ENCODE assay signal across 8 cellular contexts in the genomic region with DNA sequence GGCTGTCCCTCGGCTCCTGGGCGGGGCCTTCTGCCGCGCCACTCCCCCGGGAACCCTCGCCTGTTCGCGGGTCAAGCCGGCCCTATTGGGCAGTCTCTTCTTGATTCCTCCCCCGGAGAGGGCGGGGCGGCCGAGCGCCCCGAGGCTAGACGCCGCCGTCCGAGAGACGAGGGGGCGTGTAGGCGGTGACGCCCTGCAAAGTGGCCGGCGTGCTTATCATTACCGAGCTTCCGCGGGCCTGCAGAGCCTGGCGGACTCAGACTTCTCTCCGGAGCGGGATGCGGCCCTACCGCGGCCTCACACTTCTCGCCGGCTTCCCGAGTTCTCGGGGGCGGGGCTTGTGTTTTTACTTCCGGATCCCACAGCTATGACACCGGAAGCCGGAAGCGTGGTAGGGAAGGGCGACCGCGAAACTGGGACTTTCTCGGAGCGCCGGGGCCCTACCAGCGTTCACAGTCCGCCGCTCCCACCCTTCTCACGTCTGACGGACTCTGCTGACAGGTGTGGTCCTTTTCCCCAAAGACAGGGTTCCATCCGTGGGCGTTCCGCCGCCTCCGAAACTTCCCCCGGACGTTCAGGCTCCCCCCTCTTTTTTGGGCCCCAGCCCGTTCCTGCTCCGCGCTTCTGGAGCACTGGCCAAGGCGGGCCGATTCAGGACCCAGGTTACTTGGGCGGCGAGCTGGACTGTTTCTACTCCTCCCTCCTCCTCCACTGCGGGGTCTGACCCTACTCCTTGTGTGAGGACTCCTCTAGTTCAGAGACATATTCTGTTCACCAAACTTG. TPM values are rescaled to one million over a fixed set of nuclear protein-coding genes. Genes with fewer than 3 reads are reported as not detected.
A peak's percentile ranks its signal among the peaks of the same experiment; 100 is the strongest.
DNase-seq lines count a peak whose midpoint lies in the region; ATAC-seq and TF ChIP-seq lines count a peak whose summit lies in the region.

A gene with protein sequence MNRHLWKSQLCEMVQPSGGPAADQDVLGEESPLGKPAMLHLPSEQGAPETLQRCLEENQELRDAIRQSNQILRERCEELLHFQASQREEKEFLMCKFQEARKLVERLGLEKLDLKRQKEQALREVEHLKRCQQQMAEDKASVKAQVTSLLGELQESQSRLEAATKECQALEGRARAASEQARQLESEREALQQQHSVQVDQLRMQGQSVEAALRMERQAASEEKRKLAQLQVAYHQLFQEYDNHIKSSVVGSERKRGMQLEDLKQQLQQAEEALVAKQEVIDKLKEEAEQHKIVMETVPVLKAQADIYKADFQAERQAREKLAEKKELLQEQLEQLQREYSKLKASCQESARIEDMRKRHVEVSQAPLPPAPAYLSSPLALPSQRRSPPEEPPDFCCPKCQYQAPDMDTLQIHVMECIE (plus strand): TSS at position 376 of the 783 bp plus-strand sequence. CDS start 4,383 bp downstream, outside the sequence.

- H3K4me3 Mint-ChIP-seq in Caco-2 (ENCODE audit: unreplicated experiment) (peak within 1 kb of the TSS; percentile 99), endodermal cell (peak within 1 kb of the TSS; percentile 85), mesothelial cell of epicardium (peak within 1 kb of the TSS; percentile 84)

- POLR2A ChIA-PET in Caco-2 (lab: Charles Lee): interaction anchor here (0.6 to 1.2 kb wide), 2 partner anchors 57 to 100 kb away, joined by 3 to 6 read pairs; a partner anchor contains a TSS

- no peaks in the 10 kb centered on the region for H3K9me3 ChIP-seq in Caco-2
- H3K9me3 ChIP-seq in HUES48 (ENCODE audit: control insufficient read depth, insufficient read depth, low read length): peaks cover 32% of the 10 kb centered on the region
- H3K9me3 ChIP-seq in NT2/D1 (ENCODE audit: insufficient read depth, low read length): no peaks in the 10 kb centered on the region
- H3K9me3 ChIP-seq in endodermal cell (ENCODE audit: control insufficient read depth, low read length): no peaks in the 10 kb centered on the region

- peak within 1 kb of the TSS; percentile 96 for H3K27ac ChIP-seq in HUES48 (ENCODE audit: low read depth, low read length)
- peak within 1 kb of the TSS; percentile 78 for H3K27ac ChIP-seq in endodermal cell (ENCODE audit: low read depth, low read length)

- peaks cover 10% of the 10 kb centered on the region for H3K4me1 Mint-ChIP-seq in Caco-2 (ENCODE audit: low read depth, unreplicated experiment)
- H3K4me1 Mint-ChIP-seq in endodermal cell: peaks cover 7% of the 10 kb centered on the region
- H3K4me1 Mint-ChIP-seq in mesothelial cell of epicardium: peaks cover 13% of the 10 kb centered on the region

- H3K27me3 ChIP-seq in Caco-2 (replicated peaks; ENCODE audit: control insufficient read depth, insufficient read depth, low read length) (no peaks in the 10 kb centered on the region), HUES48 (ENCODE audit: control insufficient read depth, insufficient read depth, low read length) (no peaks in the 10 kb centered on the region), NT2/D1 (ENCODE audit: insufficient read depth, insufficient read length) (no peaks in the 10 kb centered on the region), endodermal cell (ENCODE audit: control insufficient read depth, insufficient read depth, low read length, poor library complexity, severe bottlenecking) (no peaks in the 10 kb centered on the region)

- TF ChIP-seq CTCF in Caco-2 (IDR thresholded peaks at IDR 0.05; ENCODE audit: insufficient read depth in 1 of 2, low read depth in 1 of 2, low read length in 1 of 2, severe bottlenecking in 1 of 2, unreplicated experiment in 1 of 2) (no peak), endodermal cell (conservative IDR thresholded peaks at IDR 0.05) (no peak), mesothelial cell of epicardium (IDR thresholded peaks at IDR 0.05; ENCODE audit: unreplicated experiment) (no peak)

- peak; percentile 75 for ATAC-seq in GM21390 (IDR thresholded peaks at IDR 0.05; ENCODE audit: unreplicated experiment)

- CTCF ChIA-PET in Caco-2 (lab: Charles Lee): interaction anchor here (0.7 kb wide), 1 partner anchor 174 kb away, joined by 3 read pairs; no protein-coding TSS in a partner anchor

- DNase-seq in Caco-2 (peak; percentile 90 to 92), NT2/D1 (ENCODE audit: low read depth, low spot score) (peak; percentile 54), endodermal cell (peak; percentile 93), mesothelial cell of epicardium (ENCODE audit: low spot score in 2 of 2, unreplicated experiment in 2 of 2) (peak; percentile 75 to 89)
- peak; percentile 63 for DNase-seq in activated CD8-positive, alpha-beta memory T cell treated with anti-CD3 and anti-CD28 coated beads, Interleukin-2, amount 50 U/mL, for 1 hour (ENCODE audit: extremely low read depth)
- peak; percentile 76 to 79 for DNase-seq in stimulated activated CD8-positive, alpha-beta memory T cell treated with anti-CD3 and anti-CD28 coated beads, Interleukin-15, amount 100 ng/mL, for 4 hours (ENCODE audit: low read depth in 2 of 2)

- H3K36me3 Mint-ChIP-seq in Caco-2 (ENCODE audit: insufficient read depth, unreplicated experiment) (peaks cover 37% of the 10 kb centered on the region), endodermal cell (ENCODE audit: low read depth) (peaks cover 22% of the 10 kb centered on the region), mesothelial cell of epicardium (peaks cover 5% of the 10 kb centered on the region)

- 0% methylated on average over 15 to 69 of the region's 69 CpGs for WGBS in endodermal cell (ENCODE audit: insufficient coverage in 1 of 2, insufficient read length in 1 of 2), 2 experiments

- H3K4me3 ChIP-seq in Caco-2 (ENCODE audit: low read depth, low read length): peak within 1 kb of the TSS; percentile 76
- H3K4me3 ChIP-seq in HUES48 (ENCODE audit: low read depth, low read length): peak within 1 kb of the TSS; percentile 89
- peak within 1 kb of the TSS; percentile 59 for H3K4me3 ChIP-seq in NT2/D1 (ENCODE audit: insufficient read length, low read depth)
- peak within 1 kb of the TSS; percentile 97 for H3K4me3 ChIP-seq in endodermal cell (ENCODE audit: low read length)

- H3K36me3 ChIP-seq in Caco-2 (ENCODE audit: control insufficient read depth, insufficient read depth, low read length) (no peaks in the 10 kb centered on the region), HUES48 (ENCODE audit: control insufficient read depth, insufficient read depth, low read length) (peaks cover 19% of the 10 kb centered on the region), NT2/D1 (ENCODE audit: insufficient read depth, insufficient read length, low read length) (peaks cover 17% of the 10 kb centered on the region), endodermal cell (ENCODE audit: control insufficient read depth, insufficient read depth, low read length) (peaks cover 13% of the 10 kb centered on the region)

- no peaks in the 10 kb centered on the region; the same call in 1 of the 2 replicates for H3K4me1 ChIP-seq in Caco-2
- H3K4me1 ChIP-seq in HUES48 (ENCODE audit: control insufficient read depth, insufficient read depth, low read length): no peaks in the 10 kb centered on the region
- no peaks in the 10 kb centered on the region for H3K4me1 ChIP-seq in NT2/D1 (ENCODE audit: insufficient read depth, insufficient read length)
- H3K4me1 ChIP-seq in endodermal cell (ENCODE audit: control insufficient read depth, insufficient read depth, low read length): no peaks in the 10 kb centered on the region

- H3K27ac Mint-ChIP-seq in Caco-2 (ENCODE audit: unreplicated experiment) (peak within 1 kb of the TSS; percentile 95), endodermal cell (peak within 1 kb of the TSS; percentile 96), mesothelial cell of epicardium (peak within 1 kb of the TSS; percentile 96)

- TSS peak; percentile 44 for BruUV-seq in Caco-2 (replicated peaks; lab: Mats Ljungman, UMichigan)

- no peaks in the 10 kb centered on the region for H3K27me3 Mint-ChIP-seq in Caco-2 (ENCODE audit: insufficient read depth, unreplicated experiment)
- no peaks in the 10 kb centered on the region for H3K27me3 Mint-ChIP-seq in endodermal cell (ENCODE audit: insufficient read depth)
- H3K27me3 Mint-ChIP-seq in mesothelial cell of epicardium (ENCODE audit: low read depth): no peaks in the 10 kb centered on the region

- H3K9ac ChIP-seq in HUES48 (ENCODE audit: low read depth, low read length): peak within 1 kb of the TSS; percentile 70
- peak within 1 kb of the TSS; percentile 83 for H3K9ac ChIP-seq in NT2/D1 (ENCODE audit: insufficient read length, low read depth)
- H3K9ac ChIP-seq in endodermal cell (ENCODE audit: extremely low read depth, low read length, poor library complexity, severe bottlenecking): peak within 1 kb of the TSS; percentile 71

- intact Hi-C loops in Caco-2 (cut with micrococcal nuclease; ENCODE audit: unreplicated experiment): loop anchor here (1.0 kb wide), 1 partner anchor 31 kb away; a partner anchor contains a TSS

- no peaks in the 10 kb centered on the region for H3K9me3 Mint-ChIP-seq in Caco-2 (ENCODE audit: unreplicated experiment)
- peaks cover 61% of the 10 kb centered on the region for H3K9me3 Mint-ChIP-seq in endodermal cell
- peaks cover 5% of the 10 kb centered on the region for H3K9me3 Mint-ChIP-seq in mesothelial cell of epicardium

RNA-seq across cellular contexts. Expression of the gene that starts here (rescaled TPM):
- 28.6 and 29.3 TPM in 2 replicates for total RNA-seq in Caco-2 (2022)
- 10 to 100 TPM; 19.8 to 20.3 TPM for total RNA-seq in endodermal cell
- polyA plus RNA-seq in endodermal cell (2013, experiment 1 of 2): 16.9 TPM
- 17.1 TPM for polyA plus RNA-seq in endodermal cell (2013, experiment 2 of 2)
- 19.1 to 20.6 TPM (median 19.1 TPM) in 3 replicates for total RNA-seq in mesothelial cell of epicardium

Comparison
In these comparisons a context has a peak if more than half of its experiments do, and no peak if none do; other contexts are left out.
1. Peak in every context shown above with its lines: DNase-seq, ATAC-seq, H3K4me3 ChIP-seq and H3K27ac ChIP-seq.